8 cellular contexts compared by ENCODE assay signal in the genomic region with DNA sequence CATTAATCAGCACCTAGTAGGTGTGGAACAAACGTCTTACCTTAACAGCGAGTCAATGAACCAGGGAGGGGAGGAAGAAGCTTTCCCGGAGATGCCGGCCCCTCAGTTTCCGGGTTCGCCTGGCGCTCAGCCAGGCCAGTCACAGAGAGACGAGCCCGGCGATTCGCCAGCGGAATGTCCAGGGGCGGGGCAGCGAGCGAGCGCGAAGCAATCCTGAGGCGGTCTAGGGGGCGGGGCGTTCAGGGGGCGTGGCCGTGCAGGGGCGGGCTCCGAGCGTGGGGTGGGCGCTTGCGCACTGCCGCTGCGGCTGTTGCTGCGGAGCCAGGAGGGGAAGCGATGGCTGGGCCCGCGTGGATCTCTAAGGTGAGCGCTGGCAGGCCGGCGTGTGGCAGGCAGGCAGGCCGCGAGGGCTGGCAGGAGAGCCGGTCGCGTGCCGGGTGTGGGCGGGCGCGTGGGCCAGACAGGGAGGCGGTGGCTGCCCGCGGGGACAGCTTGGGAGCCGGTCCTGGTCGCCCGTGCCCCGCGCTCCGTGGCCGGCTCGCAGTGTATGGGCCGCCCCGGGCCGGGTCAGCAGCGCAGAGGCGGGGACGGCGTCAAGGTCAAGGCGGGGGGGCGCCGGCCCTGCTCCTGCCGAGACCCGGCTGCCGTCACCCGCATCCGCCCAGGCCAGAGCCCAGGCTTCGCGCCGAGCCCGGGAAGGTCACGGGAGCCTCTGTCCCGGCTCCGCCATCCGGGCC. TPM values are rescaled to one million over a fixed set of nuclear protein-coding genes. Genes with fewer than 3 reads are reported as not detected.
A peak's percentile ranks its signal among the peaks of the same experiment; 100 is the strongest.
DNase-seq lines count a peak whose midpoint lies in the region; ATAC-seq, FAIRE-seq and TF ChIP-seq lines count a peak whose summit lies in the region.

TSS of gene IDH3A (plus strand) at position 295 of the 737 bp plus-strand sequence. CDS start at position 337, 42 bp downstream.

- H4K20me1 ChIP-seq in HepG2 (ENCODE audit: insufficient read depth, low read length) = peaks cover 3% of the 10 kb centered on the region; the same call in 1 of the 2 replicates

- H3K36me3 Mint-ChIP-seq in dendritic cell treated with granulocyte-macrophage colony-stimulating factor and Interleukin-4, amounts not matched to agents 40 ng/mL and 50 ng/mL, for 4 days (ENCODE audit: low read depth) = peaks cover 17% of the 10 kb centered on the region

- peak within 1 kb of the TSS; percentile 57 for H3K27ac ChIP-seq in HepG2 (ENCODE audit: extremely low read length, insufficient read depth, low read length)

- H3K27me3 Mint-ChIP-seq in dendritic cell treated with granulocyte-macrophage colony-stimulating factor and Interleukin-4, amounts not matched to agents 40 ng/mL and 50 ng/mL, for 4 days = no peaks in the 10 kb centered on the region

- no peak; the same call in 1 of the 2 replicates for TF ChIP-seq RAD21 in HepG2 (CRISPR knock-in tag; IDR thresholded peaks at IDR 0.05)

- H3K27me3 ChIP-seq in HepG2 (ENCODE audit: control insufficient read depth in 1 of 2, insufficient read depth in 2 of 2, low read length in 2 of 2) = no peaks in the 10 kb centered on the region

- H3K4me1 ChIP-seq in HepG2 (ENCODE audit: insufficient read depth, low read length) = peaks cover 26% of the 10 kb centered on the region

- peak; percentile 68 to 88 for TF ChIP-seq POLR2A in HepG2 (IDR thresholded peaks at IDR 0.05; ENCODE audit: insufficient read depth in 1 of 2, low read depth in 2 of 2, low read length in 2 of 2)

- in situ Hi-C loops in HepG2 (cut with HindIII; ENCODE audit: extremely low pct_ligation_motif_present, low pct_unique_long_range_greater_than_20kb) = no loop called here

- H3K4me2 ChIP-seq in HepG2 (ENCODE audit: low read depth, low read length) = peak within 1 kb of the TSS; percentile 93

- H3K9ac ChIP-seq in HepG2 (ENCODE audit: insufficient read depth, low read depth, low read length) = peak within 1 kb of the TSS; percentile 77

- peak within 1 kb of the TSS; percentile 75 to 85 (median 84) for H3K4me3 ChIP-seq in HepG2 (replicated peaks in 1 of 3; ENCODE audit: insufficient read depth in 1 of 3, low read depth in 2 of 3, low read length in 3 of 3)

- intact Hi-C loops in dendritic cell treated with granulocyte-macrophage colony-stimulating factor and Interleukin-4, amounts not matched to agents 40 ng/mL and 50 ng/mL, for 4 days (cut with micrococcal nuclease) = no loop called here
- intact Hi-C loops in HepG2 (cut with micrococcal nuclease; ENCODE audit: unreplicated experiment) = loop anchor here (1.0 kb wide), 1 partner anchor 18 kb away; the partner anchor contains the start of gene CIB2

- CTCF ChIA-PET in HepG2 (lab: Yijun Ruan, JAX; ENCODE audit: low intra/inter-chr PET ratio, low total read pairs) = no interaction called here

- peak within 1 kb of the TSS; percentile 19 for H2AFZ ChIP-seq in HepG2 (ENCODE audit: low read length)

- DNase-seq in CD1c-positive myeloid dendritic cell (ENCODE audit: extremely low spot score) (peak; percentile 100), NCI-H774 (lab: John Stamatoyannopoulos, UW) (peak; percentile 95), HepG2 (ENCODE audit: low spot score) (peak; percentile 88)
- DNase-seq in activated CD4-positive, alpha-beta T cell treated with anti-CD3 and anti-CD28 coated beads, Interleukin-2, amount 50 U/mL, for 4 hours = peak; percentile 100
- peak; percentile 100 for DNase-seq in stimulated activated CD4-positive, alpha-beta T cell treated with anti-CD3 and anti-CD28 coated beads, Interleukin-2, amount 100 ng/mL, for 48 hours

- TF ChIP-seq EP300 in HepG2 (IDR thresholded peaks at IDR 0.05; ENCODE audit: low read depth in 2 of 2, low read length in 2 of 2) (no peak), HepG2 (CRISPR knock-in tag; IDR thresholded peaks at IDR 0.05; ENCODE audit: borderline replicate concordance) (no peak)

- H3K9me3 Mint-ChIP-seq in dendritic cell treated with granulocyte-macrophage colony-stimulating factor and Interleukin-4, amounts not matched to agents 40 ng/mL and 50 ng/mL, for 4 days = no peaks in the 10 kb centered on the region

- peak within 1 kb of the TSS; percentile 82 for H3K4me3 Mint-ChIP-seq in dendritic cell treated with granulocyte-macrophage colony-stimulating factor and Interleukin-4, amounts not matched to agents 40 ng/mL and 50 ng/mL, for 4 days

- H3K36me3 ChIP-seq in HepG2 (replicated peaks in 1 of 2; ENCODE audit: control insufficient read depth in 1 of 2, insufficient read depth in 2 of 2, low read length in 2 of 2) = no peaks in the 10 kb centered on the region

- peak; percentile 73 for FAIRE-seq in HepG2 (lab: Jason Lieb, UNC)

- H3K27ac Mint-ChIP-seq in dendritic cell treated with granulocyte-macrophage colony-stimulating factor and Interleukin-4, amounts not matched to agents 40 ng/mL and 50 ng/mL, for 4 days = peak within 1 kb of the TSS; percentile 91

- TSS peak; percentile 80 for BruUV-seq in HepG2 (replicated peaks; lab: Mats Ljungman, UMichigan)

- peaks cover 15% of the 10 kb centered on the region for H3K79me2 ChIP-seq in HepG2 (ENCODE audit: insufficient read depth, low read length)

- no peaks in the 10 kb centered on the region for H3K9me3 ChIP-seq in HepG2 (ENCODE audit: low read length)

- peaks cover 33% of the 10 kb centered on the region for H3K4me1 Mint-ChIP-seq in dendritic cell treated with granulocyte-macrophage colony-stimulating factor and Interleukin-4, amounts not matched to agents 40 ng/mL and 50 ng/mL, for 4 days (ENCODE audit: low read depth)

- 0% methylated on average over 3 of the region's 79 CpGs for WGBS in HepG2 (ENCODE audit: low lambda C conversion rate)

- no peak for TF ChIP-seq CTCF in HepG2 (CRISPR knock-in tag; IDR thresholded peaks at IDR 0.05)

- ATAC-seq in GM19397 (IDR thresholded peaks at IDR 0.05; ENCODE audit: unreplicated experiment) (peak; percentile 79), HG03565 (IDR thresholded peaks at IDR 0.05; ENCODE audit: unreplicated experiment) (peak; percentile 83), HepG2 (peak; percentile 95)

- POLR2A ChIA-PET in HepG2 (lab: Yijun Ruan, JAX) = interaction anchor here (0.6 to 1.5 kb wide), 8 partner anchors 10 to 288 kb away, joined by 3 to 11 read pairs (median 4); partner anchors contain the start of genes CIB2 and SKIC8

TF ChIP-seq in HepG2, 621 proteins besides CTCF, POLR2A, EP300 and RAD21 (continues in another document):
- TF ChIP-seq ZNF572 (CRISPR knock-in tag; IDR thresholded peaks at IDR 0.05) (no peak), ZNF879 (CRISPR knock-in tag; IDR thresholded peaks at IDR 0.05) (no peak), TCF7 (IDR thresholded peaks at IDR 0.05; ENCODE audit: low read depth) (no peak), PHF8 (CRISPR knock-in tag; IDR thresholded peaks at IDR 0.05) (peak; percentile 67; the same call in 1 of the 2 replicates), MLLT10 (CRISPR knock-in tag; IDR thresholded peaks at IDR 0.05) (no peak), ATRX (CRISPR knock-in tag; IDR thresholded peaks at IDR 0.05; ENCODE audit: borderline replicate concordance) (no peak), ZNF383 (CRISPR knock-in tag; IDR thresholded peaks at IDR 0.05; ENCODE audit: borderline replicate concordance) (no peak), ZMYM3 (CRISPR knock-in tag; IDR thresholded peaks at IDR 0.05) (no peak), ZNF30 (CRISPR knock-in tag; IDR thresholded peaks at IDR 0.05) (no peak), ZNF432 (CRISPR knock-in tag; IDR thresholded peaks at IDR 0.05; ENCODE audit: borderline replicate concordance) (no peak)
- TF ChIP-seq, protein P1, sequence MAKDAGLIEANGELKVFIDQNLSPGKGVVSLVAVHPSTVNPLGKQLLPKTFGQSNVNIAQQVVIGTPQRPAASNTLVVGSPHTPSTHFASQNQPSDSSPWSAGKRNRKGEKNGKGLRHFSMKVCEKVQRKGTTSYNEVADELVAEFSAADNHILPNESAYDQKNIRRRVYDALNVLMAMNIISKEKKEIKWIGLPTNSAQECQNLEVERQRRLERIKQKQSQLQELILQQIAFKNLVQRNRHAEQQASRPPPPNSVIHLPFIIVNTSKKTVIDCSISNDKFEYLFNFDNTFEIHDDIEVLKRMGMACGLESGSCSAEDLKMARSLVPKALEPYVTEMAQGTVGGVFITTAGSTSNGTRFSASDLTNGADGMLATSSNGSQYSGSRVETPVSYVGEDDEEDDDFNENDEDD (CRISPR knock-in tag; IDR thresholded peaks at IDR 0.05; ENCODE audit: borderline replicate concordance) = no peak; the same call in 1 of the 2 replicates
- TF ChIP-seq, protein P2, sequence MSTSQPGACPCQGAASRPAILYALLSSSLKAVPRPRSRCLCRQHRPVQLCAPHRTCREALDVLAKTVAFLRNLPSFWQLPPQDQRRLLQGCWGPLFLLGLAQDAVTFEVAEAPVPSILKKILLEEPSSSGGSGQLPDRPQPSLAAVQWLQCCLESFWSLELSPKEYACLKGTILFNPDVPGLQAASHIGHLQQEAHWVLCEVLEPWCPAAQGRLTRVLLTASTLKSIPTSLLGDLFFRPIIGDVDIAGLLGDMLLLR (CRISPR knock-in tag; IDR thresholded peaks at IDR 0.05) = no peak; the same call in 1 of the 2 replicates

RNA-seq across cellular contexts. Expression of gene IDH3A, which starts in this region (rescaled TPM):
- total RNA-seq in HepG2 (2016; rRNA removed; fragmentation: Illumina TruSeq; extraction: Trizol) = 50.7 and 130 TPM in 2 replicates
- 6.5 and 9.4 TPM in 2 replicates for total RNA-seq in HepG2 (2016; cell fraction: cytosol; rRNA removed; fragmentation: Illumina TruSeq; extraction: Trizol; ENCODE audit: low read depth)
- 50.0 and 88.2 TPM in 2 replicates for total RNA-seq in HepG2 (2016; cell fraction: insoluble cytoplasmic fraction; rRNA removed; fragmentation: Illumina TruSeq; extraction: Trizol)
- 14.4 and 16.1 TPM in 2 replicates for total RNA-seq in HepG2 (2016; cell fraction: membrane; rRNA removed; fragmentation: Illumina TruSeq; extraction: Trizol)
- total RNA-seq in HepG2 (2016; cell fraction: nucleus; rRNA removed; fragmentation: Illumina TruSeq; extraction: Trizol) = 30.4 and 30.8 TPM in 2 replicates
- polyA plus RNA-seq in HepG2 (2011; rRNA removed) = 34.2 and 40.7 TPM in 2 replicates
- 25.1 and 40.0 TPM in 2 replicates for polyA plus RNA-seq in HepG2 (2011; cell fraction: cytosol; rRNA removed)
- 22.1 and 25.9 TPM in 2 replicates for polyA plus RNA-seq in HepG2 (2011; cell fraction: nucleus; rRNA removed)
- polyA plus RNA-seq in HepG2 (2012) = 43.6 and 58.5 TPM in 2 replicates
- 5.2 and 7.2 TPM in 2 replicates for polyA plus RNA-seq in HepG2 (2016; cell fraction: cytosol; fragmentation: Illumina TruSeq; extraction: Trizol; ENCODE audit: low read depth)
- polyA plus RNA-seq in HepG2 (2016; cell fraction: insoluble cytoplasmic fraction; fragmentation: Illumina TruSeq; extraction: Trizol; ENCODE audit: low read depth) = 87.0 and 90.5 TPM in 2 replicates
- 13.0 and 13.1 TPM in 2 replicates for polyA plus RNA-seq in HepG2 (2016; cell fraction: membrane; fragmentation: Illumina TruSeq; extraction: Trizol; ENCODE audit: low read depth)
- 42.0 and 56.1 TPM in 2 replicates for polyA plus RNA-seq in HepG2 (2016; cell fraction: nucleus; fragmentation: Illumina TruSeq; extraction: Trizol; ENCODE audit: insufficient read depth, low read depth)
- polyA minus RNA-seq in HepG2 (2011; rRNA and poly(A)+ RNA removed; ENCODE audit: low replicate concordance) = 25.1 and 123 TPM in 2 replicates
- 28.9 and 36.8 TPM in 2 replicates for polyA minus RNA-seq in HepG2 (2011; cell fraction: cytosol; rRNA and poly(A)+ RNA removed)
- 20.3 and 30.1 TPM in 2 replicates for polyA minus RNA-seq in HepG2 (2011; cell fraction: nucleus; rRNA and poly(A)+ RNA removed)

Comparison
In these comparisons a context has a peak if more than half of its experiments do, and no peak if none do; other contexts are left out.
1. Peak in every context shown above with its lines: DNase-seq, ATAC-seq, H3K4me3 ChIP-seq and H3K27ac ChIP-seq.